ENCODE assay signal across 7 cellular contexts in genomic region chr16:571081-571747, GRCh38. TPM values are rescaled to one million over a fixed set of nuclear protein-coding genes. Genes with fewer than 3 reads are reported as not detected.
DNase-seq lines count a peak whose midpoint lies in the region; TF ChIP-seq lines count a peak whose summit lies in the region.
"Not testable (repeated sequence)": the region's sequence is repeated elsewhere in the genome, so short reads cannot be mapped to it uniquely, and the experiment has no call there.
"Had no signal": no experiment of that assay in that cellular context is flagged by ENCODE, and none has a peak within 500 bp of the region (broad histone marks: within the 10 kb centered on the region; RNA-seq: fewer than 3 reads in every experiment).

No MANE protein-coding gene starts in this region.

- H2AFZ ChIP-seq in Karpas-422 (ENCODE audit: low read length): not testable (repeated sequence)

- H3K9ac ChIP-seq in Karpas-422 (ENCODE audit: low read length): peak overlapping the region; percentile 98

- CTCF ChIA-PET in CD4-positive, alpha-beta memory T cell (lab: Charles Lee; ENCODE audit: partially characterized antibody): not testable (repeated sequence)

- H3K9me2 ChIP-seq in Karpas-422 (replicated peaks; ENCODE audit: insufficient read depth, low read length): not testable (repeated sequence)

- TF ChIP-seq POLR2A in sigmoid colon (IDR thresholded peaks at IDR 0.05): not testable (repeated sequence)

- peak overlapping the region in 1 of 2 donors; percentile 50 for H3K4me3 ChIP-seq in CD4-positive, alpha-beta memory T cell (ENCODE audit: low read length in 2 of 2)
- peak overlapping the region; percentile 99 for H3K4me3 ChIP-seq in Karpas-422 (ENCODE audit: low read length)
- H3K4me3 ChIP-seq in WI38 (ENCODE audit: low read depth, low read length): peak overlapping the region; percentile 89
- peak overlapping the region; percentile 60 to 77 for H3K4me3 ChIP-seq in cardiac fibroblast (replicated peaks in 1 of 2; ENCODE audit: low read depth in 2 of 2, low read length in 2 of 2)
- H3K4me3 ChIP-seq in sigmoid colon: peak overlapping the region in 3 of 4 donors; percentile 97 to 98 (median 98)

- not testable (repeated sequence) for H3K9me3 ChIP-seq in CD4-positive, alpha-beta memory T cell (ENCODE audit: control insufficient read depth in 1 of 2, low read length in 2 of 2); Karpas-422 (ENCODE audit: low read length); sigmoid colon

- not testable (repeated sequence) for H3K36me3 ChIP-seq in CD4-positive, alpha-beta memory T cell (ENCODE audit: insufficient read depth, low read length); Karpas-422 (ENCODE audit: insufficient read depth, low read length)
- H3K36me3 ChIP-seq in sigmoid colon: peaks cover 0 to 30% (median 8%) of the 10 kb centered on the region in 4 donors

- POLR2A ChIA-PET in CD4-positive, alpha-beta memory T cell (lab: Charles Lee; ENCODE audit: partially characterized antibody): interaction anchor here (0.7 to 3.8 kb wide), 3 partner anchors 17 to 44 kb away, joined by 3 to 18 read pairs (median 12); partner anchors contain the start of gene CAPN15

- H3K27me3 Mint-ChIP-seq in CD4-positive, alpha-beta memory T cell: not testable (repeated sequence)
- H3K27me3 Mint-ChIP-seq in immature natural killer cell (ENCODE audit: low read depth in 3 of 3): peaks cover 8 to 19% (median 19%) of the 10 kb centered on the region in 3 donors

- H3K9me3 Mint-ChIP-seq in CD4-positive, alpha-beta memory T cell; immature natural killer cell: not testable (repeated sequence)

- not testable (repeated sequence) for H4K20me1 ChIP-seq in Karpas-422 (ENCODE audit: insufficient read depth, low read depth, low read length)

- WGBS in sigmoid colon, 2 donors: 30 to 62% methylated on average over 17 of the region's 17 CpGs

- H3K36me3 Mint-ChIP-seq in CD4-positive, alpha-beta memory T cell; immature natural killer cell: not testable (repeated sequence)

- TF ChIP-seq EP300 in sigmoid colon (IDR thresholded peaks at IDR 0.05): not testable (repeated sequence)

- H3K27ac Mint-ChIP-seq in CD4-positive, alpha-beta memory T cell: peak overlapping the region; percentile 81 to 96 (median 93)
- peak overlapping the region; percentile 67 to 91 (median 84) for H3K27ac Mint-ChIP-seq in immature natural killer cell

- H3K27ac ChIP-seq in CD4-positive, alpha-beta memory T cell (ENCODE audit: low read depth, low read length): peak overlapping the region; percentile 51
- peak overlapping the region; percentile 38; the same call in 1 of the 2 replicates for H3K27ac ChIP-seq in Karpas-422 (ENCODE audit: low read length)
- not testable (repeated sequence) for H3K27ac ChIP-seq in sigmoid colon

- intact Hi-C loops in CD4-positive, alpha-beta memory T cell (cut with micrococcal nuclease); sigmoid colon (cut with DNase I): not testable (repeated sequence)

- H3K27me3 ChIP-seq in CD4-positive, alpha-beta memory T cell (ENCODE audit: insufficient read depth, low read length); Karpas-422 (ENCODE audit: low read length); sigmoid colon: not testable (repeated sequence)

- H3K4me2 ChIP-seq in Karpas-422 (ENCODE audit: low read depth, low read length, poor library complexity, severe bottlenecking): peak overlapping the region; percentile 68

- not testable (repeated sequence) for TF ChIP-seq CTCF in WI38 (IDR thresholded peaks at IDR 0.05; ENCODE audit: low read depth, low read length); cardiac fibroblast (IDR thresholded peaks at IDR 0.05; ENCODE audit: low read depth, low read length); sigmoid colon (IDR thresholded peaks at IDR 0.05)

- peaks cover 33% of the 10 kb centered on the region for H3K4me1 ChIP-seq in CD4-positive, alpha-beta memory T cell (ENCODE audit: insufficient read depth, low read length)
- peaks cover 45% of the 10 kb centered on the region for H3K4me1 ChIP-seq in Karpas-422 (ENCODE audit: low read length)
- peaks cover 0 to 43% (median 34%) of the 10 kb centered on the region in 4 donors for H3K4me1 ChIP-seq in sigmoid colon

- H3K4me1 Mint-ChIP-seq in CD4-positive, alpha-beta memory T cell: peaks cover 25 to 39% (median 32%) of the 10 kb centered on the region in 4 donors
- peaks cover 31 to 35% of the 10 kb centered on the region in 2 donors for H3K4me1 Mint-ChIP-seq in immature natural killer cell

- peak overlapping the region; percentile 74 to 88 (median 86) for H3K4me3 Mint-ChIP-seq in CD4-positive, alpha-beta memory T cell
- H3K4me3 Mint-ChIP-seq in immature natural killer cell: peak overlapping the region; percentile 78 to 84 (median 83)

- peaks cover 23% of the 10 kb centered on the region for H3K79me2 ChIP-seq in Karpas-422 (ENCODE audit: low read length)

- DNase-seq in CD4-positive, alpha-beta memory T cell: peak in 1 of 5 donors; percentile 63
- DNase-seq in Karpas-422 (peak; percentile 59), cardiac fibroblast (ENCODE audit: low read depth in 2 of 2) (peak; percentile 47 to 59)
- not testable (repeated sequence) for DNase-seq in immature natural killer cell, sigmoid colon

RNA-seq across cellular contexts. Expression of gene PIGQ, which starts 1.4 kb away (rescaled TPM):
- 10 to 100 TPM; 61.4 to 63.3 TPM for total RNA-seq in CD4-positive, alpha-beta memory T cell
- 10 to 100 TPM in 1 of 2 donors, 1 to 10 TPM in 1; 7.2 to 12.5 TPM for polyA plus RNA-seq in CD4-positive, alpha-beta memory T cell
- total RNA-seq in Karpas-422 (2014; rRNA removed; shearing (Covaris generic); ENCODE audit: low replicate concordance): 35.7 and 64.3 TPM in 2 replicates
- polyA plus RNA-seq in immature natural killer cell (10 to 100 TPM; 10.5 to 17.7 (median 12.6) TPM), sigmoid colon (10 to 100 TPM; 11.1 to 47.4 (median 12.0) TPM)
- 10 to 100 TPM; 15.5 to 45.7 (median 22.6) TPM for total RNA-seq in sigmoid colon

RNA-seq across cellular contexts. Expression of gene NHLRC4, which starts 4.4 kb away (rescaled TPM):
- 1 to 10 TPM; 2.4 to 3.2 TPM for total RNA-seq in CD4-positive, alpha-beta memory T cell
- polyA plus RNA-seq in CD4-positive, alpha-beta memory T cell: 1 to 10 TPM; 2.1 to 2.7 TPM
- total RNA-seq in Karpas-422 (2014; rRNA removed; shearing (Covaris generic); ENCODE audit: low replicate concordance): 3.7 and 5.9 TPM in 2 replicates
- under 1 TPM in 2 of 3 donors, not detected in 1; 0.42 to 0.61 TPM for polyA plus RNA-seq in immature natural killer cell
- total RNA-seq in sigmoid colon: 1 to 10 TPM; 1.5 to 4.2 (median 1.7) TPM
- polyA plus RNA-seq in sigmoid colon: 1 to 10 TPM in 1 of 3 donors, under 1 TPM in 2; 0.60 to 1.5 (median 0.69) TPM

RNA-seq across cellular contexts. Expression of gene PRR35, which starts 11.0 kb away (rescaled TPM):
- total RNA-seq in CD4-positive, alpha-beta memory T cell: not detected
- polyA plus RNA-seq in CD4-positive, alpha-beta memory T cell: not detected
- not detected in 2 replicates for total RNA-seq in Karpas-422 (2014; rRNA removed; shearing (Covaris generic); ENCODE audit: low replicate concordance)
- polyA plus RNA-seq in immature natural killer cell (not detected), sigmoid colon (not detected)
- total RNA-seq in sigmoid colon: not detected
- total RNA-seq: heart left ventricle had no signal
- polyA plus RNA-seq: heart left ventricle had no signal

RNA-seq across cellular contexts. Expression of gene RAB40C, which starts 18.7 kb away (rescaled TPM):
- 10 to 100 TPM; 22.0 to 25.6 TPM for total RNA-seq in CD4-positive, alpha-beta memory T cell
- polyA plus RNA-seq in CD4-positive, alpha-beta memory T cell: 10 to 100 TPM in 1 of 2 donors, 1 to 10 TPM in 1; 6.8 to 17.7 TPM
- total RNA-seq in Karpas-422 (2014; rRNA removed; shearing (Covaris generic); ENCODE audit: low replicate concordance): 5.9 and 11.3 TPM in 2 replicates
- polyA plus RNA-seq in immature natural killer cell: 10 to 100 TPM in 1 of 3 donors, 1 to 10 TPM in 2; 4.6 to 17.5 (median 5.8) TPM
- 10 to 100 TPM; 16.8 to 32.7 (median 17.9) TPM for total RNA-seq in sigmoid colon
- polyA plus RNA-seq in sigmoid colon: 10 to 100 TPM; 28.8 to 41.2 (median 38.3) TPM

RNA-seq across cellular contexts. Expression of gene CAPN15, which starts 43.7 kb away (rescaled TPM):
- total RNA-seq in CD4-positive, alpha-beta memory T cell: 10 to 100 TPM; 74.0 to 77.4 TPM
- polyA plus RNA-seq in CD4-positive, alpha-beta memory T cell: 10 to 100 TPM in 1 of 2 donors, 1 to 10 TPM in 1; 5.3 to 14.1 TPM
- total RNA-seq in Karpas-422 (2014; rRNA removed; shearing (Covaris generic); ENCODE audit: low replicate concordance): 26.7 and 51.3 TPM in 2 replicates
- 10 to 100 TPM in 2 of 3 donors, 1 to 10 TPM in 1; 9.2 to 30.7 (median 10.1) TPM for polyA plus RNA-seq in immature natural killer cell
- 10 to 100 TPM; 10.3 to 24.4 (median 16.9) TPM for total RNA-seq in sigmoid colon
- polyA plus RNA-seq in sigmoid colon: 10 to 100 TPM; 35.4 to 85.8 (median 60.1) TPM
